ENCODE assay signal across 12 cellular contexts in genomic region chr6:15512126-15512525, GRCh38.
A peak's percentile ranks its signal among the peaks of the same experiment; 100 is the strongest.
DNase-seq lines count a peak whose midpoint lies in the region; ATAC-seq and TF ChIP-seq lines count a peak whose summit lies in the region.
"Had no signal": no experiment of that assay in that cellular context is flagged by ENCODE, and none has a peak within 500 bp of the region (broad histone marks: within the 10 kb centered on the region; RNA-seq: fewer than 3 reads in every experiment).

No MANE protein-coding gene starts in this region.

- H3K27me3 Mint-ChIP-seq in IgD-negative memory B cell, result no peaks in the 10 kb centered on the region

- no peak for TF ChIP-seq EP300 in neural cell (conservative IDR thresholded peaks at IDR 0.05; ENCODE audit: poor library complexity, severe bottlenecking)

- peak; percentile 47 for TF ChIP-seq RAD21 in neural cell (conservative IDR thresholded peaks at IDR 0.05)

- H3K27ac Mint-ChIP-seq in IgD-negative memory B cell, result peak overlapping the region in 2 of 3 donors; percentile 50 to 73

- no peak overlapping the region for H3K9ac ChIP-seq in neural cell (ENCODE audit: low read length)

- no peaks in the 10 kb centered on the region for H4K20me1 ChIP-seq in neural cell (ENCODE audit: insufficient read depth)

- no peak overlapping the region for H3K4me2 ChIP-seq in neural cell (ENCODE audit: low read length)

- no peaks in the 10 kb centered on the region for H3F3A ChIP-seq in neural cell (ENCODE audit: insufficient read depth, low read length, poor library complexity, severe bottlenecking)

- no peaks in the 10 kb centered on the region for H3K9me2 ChIP-seq in neural cell (ENCODE audit: insufficient read depth, low read length)

- H3K36me3 Mint-ChIP-seq in IgD-negative memory B cell, result peaks cover 3% of the 10 kb centered on the region

- no peaks in the 10 kb centered on the region for H3K27me3 ChIP-seq in neural cell (ENCODE audit: insufficient read depth, low read depth, low read length)
- H3K27me3 ChIP-seq: suprapubic skin had no signal

- H3K9me3 Mint-ChIP-seq in IgD-negative memory B cell, result no peaks in the 10 kb centered on the region

- H3K9me3 ChIP-seq in neural cell (ENCODE audit: low read length), result no peaks in the 10 kb centered on the region
- H3K9me3 ChIP-seq: suprapubic skin had no signal

- no peak overlapping the region for H2AFZ ChIP-seq in neural cell (ENCODE audit: low read depth, low read length)

- ATAC-seq in GM18520 (IDR thresholded peaks at IDR 0.05; ENCODE audit: unreplicated experiment) (no peak), GM18502 (IDR thresholded peaks at IDR 0.05; ENCODE audit: poor library complexity, unreplicated experiment) (no peak)

- H3K79me2 ChIP-seq in neural cell (replicated peaks; ENCODE audit: insufficient read depth, low read length), result no peaks in the 10 kb centered on the region

- no peak overlapping the region for H3K4me3 Mint-ChIP-seq in IgD-negative memory B cell

- no peak overlapping the region for H3K4me3 ChIP-seq in neural cell (ENCODE audit: low read length)
- H3K4me3 ChIP-seq: lung, suprapubic skin had no signal

- no peak overlapping the region for H3K27ac ChIP-seq in neural cell (ENCODE audit: low read length)
- H3K27ac ChIP-seq: suprapubic skin had no signal

- H3K36me3 ChIP-seq in neural cell (ENCODE audit: insufficient read depth, low read length), result peaks cover 11% of the 10 kb centered on the region

- peak; percentile 42 for TF ChIP-seq CTCF in neural cell (IDR thresholded peaks at IDR 0.05; ENCODE audit: poor library complexity, severe bottlenecking)

- no peaks in the 10 kb centered on the region for H3K4me1 Mint-ChIP-seq in IgD-negative memory B cell

- DNase-seq in COLO668 (lab: John Stamatoyannopoulos, UW; ENCODE audit: unreplicated experiment) (peak; percentile 5), cerebellum (ENCODE audit: low spot score) (peak; percentile 82), ureter (ENCODE audit: low spot score) (no peak), glomerular visceral epithelial cell (ENCODE audit: extremely low spot score) (no peak)
- DNase-seq: activated naive CD4-positive, alpha-beta T cell; NCI-H1694 had no signal

TF ChIP-seq in neural cell, 6 proteins besides CTCF, POLR2A, EP300 and RAD21:
- no peak for TF ChIP-seq EZH2 (IDR thresholded peaks at IDR 0.05; ENCODE audit: borderline replicate concordance, insufficient read depth, low read length, poor library complexity, severe bottlenecking)
- no peak for TF ChIP-seq POLR2AphosphoS5 (IDR thresholded peaks at IDR 0.05)
- peak; percentile 48 for TF ChIP-seq SMC3 (conservative IDR thresholded peaks at IDR 0.05; ENCODE audit: poor library complexity)
TF ChIP-seq in neural cell: peak in this region for 1.

Comparison
In these comparisons a context has a peak if more than half of its experiments do, and no peak if none do; other contexts are left out.
1. DNase-seq: peak in COLO668 (single experiment) and cerebellum (single experiment); none in ureter (single experiment) and glomerular visceral epithelial cell (single experiment).